8 cellular contexts compared by ENCODE assay signal in genomic region chr16:69123894-69124293, GRCh38. TPM values are rescaled to one million over a fixed set of nuclear protein-coding genes. Genes with fewer than 3 reads are reported as not detected.
DNase-seq lines count a peak whose midpoint lies in the region; ATAC-seq and TF ChIP-seq lines count a peak whose summit lies in the region.

No MANE protein-coding gene starts in this region.

- peaks cover 4% of the 10 kb centered on the region; the same call in 1 of the 2 replicates for H4K20me1 ChIP-seq in SU-DHL-6 (ENCODE audit: low read depth, low read length)

- TF ChIP-seq CTCF in SU-DHL-6 (IDR thresholded peaks at IDR 0.05; ENCODE audit: insufficient read depth, low read length, poor library complexity, severe bottlenecking) (peak; percentile 52), ascending aorta (IDR thresholded peaks at IDR 0.05) (peak; percentile 36 to 63 (median 37))

- H3K9me2 ChIP-seq in SU-DHL-6 (replicated peaks; ENCODE audit: insufficient read depth, low read length), result no peaks in the 10 kb centered on the region

- in situ Hi-C loops in G401 (cut with HindIII; ENCODE audit: low sequenced_read_pairs), result no loop called here

- H3K9me3 ChIP-seq in SU-DHL-6 (ENCODE audit: insufficient read depth, low read length) (no peaks in the 10 kb centered on the region), ascending aorta (no peaks in the 10 kb centered on the region)

- no peak overlapping the region for H3K9ac ChIP-seq in SU-DHL-6 (ENCODE audit: low read length)

- H3K27ac ChIP-seq in SU-DHL-6 (ENCODE audit: low read depth, low read length), result no peak overlapping the region
- H3K27ac ChIP-seq in ascending aorta, result no peak overlapping the region

- intact Hi-C loops in ascending aorta (cut with DNase I), result loop anchor here (2.0 kb wide), 3 partner anchors 219 to 595 kb away; no protein-coding TSS in a partner anchor

- H3K36me3 ChIP-seq in SU-DHL-6 (ENCODE audit: low read length) (no peaks in the 10 kb centered on the region), ascending aorta (peaks cover 21 to 30% of the 10 kb centered on the region in 2 donors)

- H3K27me3 ChIP-seq in SU-DHL-6 (ENCODE audit: low read length) (no peaks in the 10 kb centered on the region), ascending aorta (no peaks in the 10 kb centered on the region)

- H3K79me2 ChIP-seq in SU-DHL-6 (ENCODE audit: insufficient read depth, low read length), result peaks cover 43% of the 10 kb centered on the region

- DNase-seq in G401 (ENCODE audit: low spot score) (peak; percentile 82), MV-4-11 (lab: John Stamatoyannopoulos, UW) (peak; percentile 67), ascending aorta (ENCODE audit: low spot score in 2 of 2) (no peak), hippocampal formation (lab: John Stamatoyannopoulos, UW) (peak; percentile 17 to 60), iPS-NIHi7 (ENCODE audit: extremely low spot score) (no peak)
- DNase-seq in stimulated activated CD4-positive, alpha-beta T cell treated with anti-CD3 and anti-CD28 coated beads, Interleukin-1b, Interleukin-23, amount 100 ng/mL, for 4 hours (ENCODE audit: low read depth in 2 of 2), result peak; percentile 40 to 60

- H3K4me3 ChIP-seq in SU-DHL-6 (ENCODE audit: insufficient read depth, low read length, poor library complexity, severe bottlenecking) (no peak overlapping the region), ascending aorta (no peak overlapping the region)

- H3K4me1 ChIP-seq in ascending aorta, result no peaks in the 10 kb centered on the region

- no peak overlapping the region for H2AFZ ChIP-seq in SU-DHL-6 (ENCODE audit: low read depth, low read length, severe bottlenecking)

- ATAC-seq in HG03378 (IDR thresholded peaks at IDR 0.05; ENCODE audit: unreplicated experiment), result no peak

- no peak overlapping the region for H3K4me2 ChIP-seq in SU-DHL-6 (ENCODE audit: low read depth, low read length, poor library complexity, severe bottlenecking)

- H3F3A ChIP-seq in SU-DHL-6 (ENCODE audit: insufficient read depth), result peaks cover 20% of the 10 kb centered on the region; the same call in 1 of the 2 replicates

RNA-seq across cellular contexts. Expression of gene CHTF8, which starts 8.5 kb away (rescaled TPM):
- total RNA-seq in G401 (2014; rRNA removed; shearing (Covaris generic)), result 196 and 268 TPM in 2 replicates
- 41.3 TPM for total RNA-seq in ascending aorta

RNA-seq across cellular contexts. Expression of gene UTP4, which starts 8.6 kb away (rescaled TPM):
- total RNA-seq in G401 (2014; rRNA removed; shearing (Covaris generic)), result 66.4 and 89.9 TPM in 2 replicates
- total RNA-seq in ascending aorta, result 45.9 TPM

RNA-seq across cellular contexts. Expression of gene HAS3, which starts 18.4 kb away (rescaled TPM):
- total RNA-seq in G401 (2014; rRNA removed; shearing (Covaris generic)), result 0.06 and 2.6 TPM in 2 replicates
- not detected for total RNA-seq in ascending aorta

Comparison
In these comparisons a context has a peak if more than half of its experiments do, and no peak if none do; other contexts are left out.
1. DNase-seq: peak in G401 (single experiment), MV-4-11 (single experiment), hippocampal formation (2 of 2) and stimulated activated CD4-positive, alpha-beta T cell treated with anti-CD3 and anti-CD28 coated beads, Interleukin-1b, Interleukin-23, amount 100 ng/mL, for 4 hours (2 of 2); none in ascending aorta (0 of 2) and iPS-NIHi7 (single experiment).